In the genomic region with DNA sequence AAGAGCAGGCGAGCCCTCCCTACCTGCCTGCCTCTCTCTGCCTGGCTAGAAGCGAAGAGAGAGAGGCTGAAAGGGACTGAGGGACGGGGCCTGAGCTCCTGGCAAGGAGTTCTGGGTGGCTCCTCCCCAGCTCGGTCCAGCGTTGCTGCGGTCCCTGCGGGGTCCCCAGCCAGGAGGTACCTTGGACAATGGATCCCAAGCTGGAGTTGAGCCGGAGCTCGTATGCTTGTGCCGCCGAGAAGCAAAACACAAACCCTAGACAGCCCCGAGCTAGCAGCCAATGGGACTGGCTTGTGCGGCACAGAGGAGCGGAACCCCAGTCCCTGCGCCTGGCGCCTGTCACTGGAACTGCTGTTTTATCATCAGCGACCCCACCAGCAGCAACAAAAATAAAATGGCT, we compare ENCODE assay signal across 16 cellular contexts. TPM values are rescaled to one million over a fixed set of nuclear protein-coding genes. Genes with fewer than 3 reads are reported as not detected.
A peak's percentile ranks its signal among the peaks of the same experiment; 100 is the strongest.
DNase-seq lines count a peak whose midpoint lies in the region; ATAC-seq and TF ChIP-seq lines count a peak whose summit lies in the region.
"Had no signal": no experiment of that assay in that cellular context is flagged by ENCODE, and none has a peak within 500 bp of the region (broad histone marks: within the 10 kb centered on the region; RNA-seq: fewer than 3 reads in every experiment).

No MANE protein-coding gene starts in this region.

- no peaks in the 10 kb centered on the region for H3K79me2 ChIP-seq in GM23338 (replicated peaks; ENCODE audit: insufficient read depth)

- H3K27me3 Mint-ChIP-seq in GM23338 (ENCODE audit: insufficient read depth, low read depth, poor library complexity), result peaks cover 11% of the 10 kb centered on the region
- no peaks in the 10 kb centered on the region for H3K27me3 Mint-ChIP-seq in progenitor cell of endocrine pancreas
- H3K27me3 Mint-ChIP-seq: CD4-positive, alpha-beta T cell had no signal

- no peak overlapping the region for H3K4me2 ChIP-seq in GM23338

- H3K4me3 Mint-ChIP-seq in GM23338 (no peak overlapping the region), progenitor cell of endocrine pancreas (ENCODE audit: low read depth) (no peak overlapping the region)
- H3K4me3 Mint-ChIP-seq: CD4-positive, alpha-beta T cell; HFFc6 had no signal

- no peak overlapping the region for H3K27ac ChIP-seq in GM23338 (ENCODE audit: low read depth)
- peak overlapping the region; percentile 62 for H3K27ac ChIP-seq in caudate nucleus (ENCODE audit: low read depth, low read length)
- peak overlapping the region; percentile 61 for H3K27ac ChIP-seq in temporal lobe (ENCODE audit: low read depth, low read length)
- H3K27ac ChIP-seq: HL-60 had no signal

- H3K36me3 ChIP-seq in GM23338 (ENCODE audit: insufficient read depth), result no peaks in the 10 kb centered on the region

- DNase-seq in GM23338 (ENCODE audit: low spot score), result no peak
- DNase-seq in caudate nucleus (lab: John Stamatoyannopoulos, UW), result peak in 1 of 61 donors; percentile 32
- DNase-seq in left kidney (ENCODE audit: low read depth, low spot score), result peak; percentile 39
- no peak for DNase-seq in OCI-M2 (lab: John Stamatoyannopoulos, UW; ENCODE audit: unreplicated experiment)
- no peak for DNase-seq in kidney glomerular epithelial cell (lab: John Stamatoyannopoulos, UW)
- DNase-seq in progenitor cell of endocrine pancreas (ENCODE audit: low spot score, unreplicated experiment), result no peak
- DNase-seq: ACHN; Calu3; CD4-positive, alpha-beta T cell; DMS 273 treated with DMSO at 0.1 percent for 48 hours; GOT3; HCEC 1CT; HFFc6 had no signal

- H3K27me3 ChIP-seq in GM23338 (ENCODE audit: insufficient read depth), result no peaks in the 10 kb centered on the region

- peaks cover 5% of the 10 kb centered on the region; the same call in 1 of the 2 replicates for H3F3A ChIP-seq in GM23338 (replicated peaks; ENCODE audit: low read depth)

- H3K27ac Mint-ChIP-seq in GM23338 (no peak overlapping the region), progenitor cell of endocrine pancreas (no peak overlapping the region)
- H3K27ac Mint-ChIP-seq: CD4-positive, alpha-beta T cell; HFFc6 had no signal

- H3K9me3 Mint-ChIP-seq in GM23338, result no peaks in the 10 kb centered on the region; the same call in 2 of the 3 replicates
- H3K9me3 Mint-ChIP-seq in progenitor cell of endocrine pancreas (ENCODE audit: low read depth), result no peaks in the 10 kb centered on the region
- H3K9me3 Mint-ChIP-seq: CD4-positive, alpha-beta T cell; HFFc6 had no signal

- H4K20me1 ChIP-seq in GM23338 (replicated peaks; ENCODE audit: insufficient read depth), result no peaks in the 10 kb centered on the region

- peak; percentile 11 for ATAC-seq in GM23338
- ATAC-seq in HG03097 (IDR thresholded peaks at IDR 0.05; ENCODE audit: low FRiP score, unreplicated experiment), result no peak

- peak overlapping the region; percentile 38 for H2AFZ ChIP-seq in GM23338

- no peaks in the 10 kb centered on the region for H3K4me1 ChIP-seq in GM23338 (ENCODE audit: insufficient read depth)

- TF ChIP-seq CTCF in GM23338 (conservative IDR thresholded peaks at IDR 0.05; ENCODE audit: low read depth in 2 of 2) (no peak), progenitor cell of endocrine pancreas (IDR thresholded peaks at IDR 0.05; ENCODE audit: unreplicated experiment) (no peak)

- peaks cover 8% of the 10 kb centered on the region for H3K4me1 Mint-ChIP-seq in GM23338
- H3K4me1 Mint-ChIP-seq in progenitor cell of endocrine pancreas (ENCODE audit: low read depth), result peaks cover 3% of the 10 kb centered on the region

- H3K9me2 ChIP-seq in GM23338 (ENCODE audit: insufficient read depth), result no peaks in the 10 kb centered on the region

- H3K36me3 Mint-ChIP-seq in GM23338 (ENCODE audit: low read depth), result no peaks in the 10 kb centered on the region
- no peaks in the 10 kb centered on the region for H3K36me3 Mint-ChIP-seq in progenitor cell of endocrine pancreas (ENCODE audit: insufficient read depth)

- H3K4me3 ChIP-seq in GM23338, result no peak overlapping the region

TF ChIP-seq in GM23338, 12 proteins besides CTCF, POLR2A, EP300 and RAD21 (continues in another document):
- TF ChIP-seq ZNF331 (CRISPR knock-in tag; IDR thresholded peaks at IDR 0.05; ENCODE audit: low read depth) (no peak), EZH2 (IDR thresholded peaks at IDR 0.05; ENCODE audit: low read depth, unreplicated experiment) (no peak), POLR2AphosphoS5 (IDR thresholded peaks at IDR 0.05; ENCODE audit: low read depth) (no peak), NANOG (IDR thresholded peaks at IDR 0.05; ENCODE audit: borderline replicate concordance) (no peak), EZH2phosphoT487 (IDR thresholded peaks at IDR 0.05; ENCODE audit: unreplicated experiment) (no peak), CREB1 (CRISPR knock-in tag; IDR thresholded peaks at IDR 0.05; ENCODE audit: low read depth) (no peak), STAT1 (IDR thresholded peaks at IDR 0.05; ENCODE audit: unreplicated experiment) (no peak)
- TF ChIP-seq, protein P1, sequence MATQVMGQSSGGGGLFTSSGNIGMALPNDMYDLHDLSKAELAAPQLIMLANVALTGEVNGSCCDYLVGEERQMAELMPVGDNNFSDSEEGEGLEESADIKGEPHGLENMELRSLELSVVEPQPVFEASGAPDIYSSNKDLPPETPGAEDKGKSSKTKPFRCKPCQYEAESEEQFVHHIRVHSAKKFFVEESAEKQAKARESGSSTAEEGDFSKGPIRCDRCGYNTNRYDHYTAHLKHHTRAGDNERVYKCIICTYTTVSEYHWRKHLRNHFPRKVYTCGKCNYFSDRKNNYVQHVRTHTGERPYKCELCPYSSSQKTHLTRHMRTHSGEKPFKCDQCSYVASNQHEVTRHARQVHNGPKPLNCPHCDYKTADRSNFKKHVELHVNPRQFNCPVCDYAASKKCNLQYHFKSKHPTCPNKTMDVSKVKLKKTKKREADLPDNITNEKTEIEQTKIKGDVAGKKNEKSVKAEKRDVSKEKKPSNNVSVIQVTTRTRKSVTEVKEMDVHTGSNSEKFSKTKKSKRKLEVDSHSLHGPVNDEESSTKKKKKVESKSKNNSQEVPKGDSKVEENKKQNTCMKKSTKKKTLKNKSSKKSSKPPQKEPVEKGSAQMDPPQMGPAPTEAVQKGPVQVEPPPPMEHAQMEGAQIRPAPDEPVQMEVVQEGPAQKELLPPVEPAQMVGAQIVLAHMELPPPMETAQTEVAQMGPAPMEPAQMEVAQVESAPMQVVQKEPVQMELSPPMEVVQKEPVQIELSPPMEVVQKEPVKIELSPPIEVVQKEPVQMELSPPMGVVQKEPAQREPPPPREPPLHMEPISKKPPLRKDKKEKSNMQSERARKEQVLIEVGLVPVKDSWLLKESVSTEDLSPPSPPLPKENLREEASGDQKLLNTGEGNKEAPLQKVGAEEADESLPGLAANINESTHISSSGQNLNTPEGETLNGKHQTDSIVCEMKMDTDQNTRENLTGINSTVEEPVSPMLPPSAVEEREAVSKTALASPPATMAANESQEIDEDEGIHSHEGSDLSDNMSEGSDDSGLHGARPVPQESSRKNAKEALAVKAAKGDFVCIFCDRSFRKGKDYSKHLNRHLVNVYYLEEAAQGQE (IDR thresholded peaks at IDR 0.05; ENCODE audit: unreplicated experiment), result no peak

RNA-seq across cellular contexts. Expression of gene SLC25A18, which starts 18.3 kb away (rescaled TPM):
- total RNA-seq in GM23338 (2014; rRNA removed; shearing (Covaris generic)), result 0.47 and 1.9 TPM in 2 replicates
- polyA plus RNA-seq in GM23338 (2016; fragmentation: Nextera tagmentation; extraction: Ambion mirVana), result 0.57 and 1.2 TPM in 2 replicates
- total RNA-seq in temporal lobe (5.4 TPM), progenitor cell of endocrine pancreas (2.3 and 2.6 TPM in 2 replicates)
- total RNA-seq: CD4-positive, alpha-beta T cell; HFFc6 had no signal

RNA-seq across cellular contexts. Expression of gene ATP6V1E1, which starts 46.9 kb away (rescaled TPM):
- 74.5 and 74.8 TPM in 2 replicates for total RNA-seq in GM23338 (2014; rRNA removed; shearing (Covaris generic))
- polyA plus RNA-seq in GM23338 (2016; fragmentation: Nextera tagmentation; extraction: Ambion mirVana), result 81.7 and 82.9 TPM in 2 replicates
- 80.6 TPM for total RNA-seq in temporal lobe
- total RNA-seq in progenitor cell of endocrine pancreas, result 59.7 and 61.3 TPM in 2 replicates

RNA-seq across cellular contexts. Expression of gene BCL2L13, which starts 56.9 kb away (rescaled TPM):
- 29.7 and 32.3 TPM in 2 replicates for total RNA-seq in GM23338 (2014; rRNA removed; shearing (Covaris generic))
- 21.3 and 22.4 TPM in 2 replicates for polyA plus RNA-seq in GM23338 (2016; fragmentation: Nextera tagmentation; extraction: Ambion mirVana)
- total RNA-seq in temporal lobe (27.0 TPM), progenitor cell of endocrine pancreas (34.1 and 36.0 TPM in 2 replicates)
